In genomic region chr20:44601801-44602204, GRCh38 we compare ENCODE assay signal across 9 cellular contexts. TPM values are rescaled to one million over a fixed set of nuclear protein-coding genes. Genes with fewer than 3 reads are reported as not detected.
DNase-seq lines count a peak whose midpoint lies in the region; ATAC-seq, FAIRE-seq and TF ChIP-seq lines count a peak whose summit lies in the region.
"Had no signal": no experiment of that assay in that cellular context is flagged by ENCODE, and none has a peak within 500 bp of the region (broad histone marks: within the 10 kb centered on the region; RNA-seq: fewer than 3 reads in every experiment).

No MANE protein-coding gene starts in this region.

- in situ Hi-C loops in GM12878 (cut with MboI) = loop anchor here (10.0 kb wide), 1 partner anchor 387 kb away; the partner anchor contains the start of gene OSER1

- H3K79me2 ChIP-seq in GM12878 (ENCODE audit: control insufficient read depth, insufficient read depth, low read length) = no peaks in the 10 kb centered on the region

- no peak overlapping the region for H3K27ac Mint-ChIP-seq in stimulated activated memory B cell treated with anti-CD40 and anti-IgM and Interleukin-4, amounts not matched to agents 10 μg/mL and 1 μg/mL and 100 μg/mL, for 72 hours
- H3K27ac Mint-ChIP-seq: activated naive CD8-positive, alpha-beta T cell treated with anti-CD3 and anti-CD28 coated beads, Interleukin-2, amount 10 ng/mL, durations not matched to agents 7 days and 5 days had no signal

- no peak for TF ChIP-seq RAD21 in GM12878 (IDR thresholded peaks at IDR 0.05; ENCODE audit: insufficient read depth, low read depth, low read length)

- no peak for TF ChIP-seq CTCF in GM12878 (IDR thresholded peaks at IDR 0.05 in 2 of 3, conservative IDR thresholded peaks at IDR 0.05 in 1 of 3; ENCODE audit: control insufficient read depth in 2 of 3, extremely low read depth in 1 of 3, insufficient read depth in 1 of 3, low read depth in 3 of 3, low read length in 3 of 3)
- TF ChIP-seq CTCF in kidney (IDR thresholded peaks at IDR 0.05; ENCODE audit: borderline replicate concordance, extremely low read depth, insufficient read depth) = no peak

- RAD21 ChIA-PET in GM12878 (lab: Charles Lee; ENCODE audit: unreplicated experiment) = interaction anchor here (1.0 to 4.0 kb wide), 9 partner anchors 8 to 213 kb away, joined by 3 to 28 read pairs (median 5); no protein-coding TSS in a partner anchor

- H3K27me3 Mint-ChIP-seq in stimulated activated memory B cell treated with anti-CD40 and anti-IgM and Interleukin-4, amounts not matched to agents 10 μg/mL and 1 μg/mL and 100 μg/mL, for 72 hours = no peaks in the 10 kb centered on the region
- H3K27me3 Mint-ChIP-seq: activated naive CD8-positive, alpha-beta T cell treated with anti-CD3 and anti-CD28 coated beads, Interleukin-2, amount 10 ng/mL, durations not matched to agents 7 days and 5 days had no signal

- peaks cover 30% of the 10 kb centered on the region for H3K4me1 Mint-ChIP-seq in stimulated activated memory B cell treated with anti-CD40 and anti-IgM and Interleukin-4, amounts not matched to agents 10 μg/mL and 1 μg/mL and 100 μg/mL, for 72 hours

- CTCF ChIA-PET in GM12878 (lab: Yijun Ruan, JAX) = interaction anchor here (1.0 to 10.5 kb wide), 9 partner anchors 8 to 83 kb away, joined by 3 to 141 read pairs (median 4); no protein-coding TSS in a partner anchor

- H3K27ac ChIP-seq in GM12878 (ENCODE audit: control insufficient read depth, insufficient read depth) (no peak overlapping the region), kidney (ENCODE audit: low read depth in 2 of 2, low read length in 2 of 2) (peak overlapping the region; percentile 16 to 78)

- intact Hi-C loops in GM12878 (cut with micrococcal nuclease; ENCODE audit: unreplicated experiment) (no loop called here), kidney (cut with DNase I) (no loop called here)

- no peak overlapping the region for H2AFZ ChIP-seq in GM12878 (ENCODE audit: control insufficient read depth, low read depth, low read length)

- H3K36me3 ChIP-seq in GM12878 (ENCODE audit: control insufficient read depth in 2 of 2, insufficient read depth in 2 of 2, low read length in 1 of 2) (no peaks in the 10 kb centered on the region), kidney (ENCODE audit: control insufficient read depth in 1 of 2, insufficient read depth in 2 of 2, low read length in 2 of 2) (no peaks in the 10 kb centered on the region)

- TF ChIP-seq POLR2A in GM12878 (IDR thresholded peaks at IDR 0.05; ENCODE audit: low read depth, low read length) = no peak

- no peaks in the 10 kb centered on the region for H3K9me3 Mint-ChIP-seq in stimulated activated memory B cell treated with anti-CD40 and anti-IgM and Interleukin-4, amounts not matched to agents 10 μg/mL and 1 μg/mL and 100 μg/mL, for 72 hours
- H3K9me3 Mint-ChIP-seq: activated naive CD8-positive, alpha-beta T cell treated with anti-CD3 and anti-CD28 coated beads, Interleukin-2, amount 10 ng/mL, durations not matched to agents 7 days and 5 days had no signal

- no peak for FAIRE-seq in GM12878 (lab: Jason Lieb, UNC)
- no peak for FAIRE-seq in kidney (lab: Jason Lieb, UNC)

- no peak for TF ChIP-seq EP300 in GM12878 (IDR thresholded peaks at IDR 0.05; ENCODE audit: borderline replicate concordance in 1 of 2, control insufficient read depth in 1 of 2, low read depth in 2 of 2, low read length in 2 of 2)

- POLR2A ChIA-PET in GM12878 (lab: Charles Lee) = interaction anchor here (0.6 to 2.6 kb wide), 5 partner anchors 10 to 120 kb away, joined by 3 to 12 read pairs (median 5); partner anchors contain the start of gene PKIG

- DNase-seq in GM04504 (ENCODE audit: low read depth) (peak; percentile 55), GM12878 (ENCODE audit: low read depth, low spot score) (no peak), kidney (peak; percentile 87), NCI-H187 (lab: John Stamatoyannopoulos, UW) (no peak), NK-92 (lab: John Stamatoyannopoulos, UW; ENCODE audit: unreplicated experiment) (no peak)
- no peak for DNase-seq in activated CD8-positive, alpha-beta memory T cell treated with anti-CD3 and anti-CD28 coated beads for 24 hours
- DNase-seq in stimulated activated CD4-positive, alpha-beta T cell treated with anti-CD3 and anti-CD28 coated beads, Interleukin-2, amount 100 ng/mL, for 48 hours = no peak
- DNase-seq: activated naive CD8-positive, alpha-beta T cell treated with anti-CD3 and anti-CD28 coated beads, Interleukin-2, amount 10 ng/mL, durations not matched to agents 7 days and 5 days had no signal

- H3K4me1 ChIP-seq in GM12878 (ENCODE audit: control insufficient read depth, insufficient read depth, low read length) (peaks cover 17% of the 10 kb centered on the region), kidney (ENCODE audit: control insufficient read depth in 1 of 2, insufficient read depth in 1 of 2, low read depth in 1 of 2, low read length in 2 of 2) (peaks cover 13 to 38% of the 10 kb centered on the region in 2 donors)

- H3K4me2 ChIP-seq in GM12878 (ENCODE audit: control insufficient read depth, insufficient read depth) = no peak overlapping the region

- H3K4me3 Mint-ChIP-seq in stimulated activated memory B cell treated with anti-CD40 and anti-IgM and Interleukin-4, amounts not matched to agents 10 μg/mL and 1 μg/mL and 100 μg/mL, for 72 hours = peak overlapping the region; percentile 78
- H3K4me3 Mint-ChIP-seq: activated naive CD8-positive, alpha-beta T cell treated with anti-CD3 and anti-CD28 coated beads, Interleukin-2, amount 10 ng/mL, durations not matched to agents 7 days and 5 days had no signal

- H3K36me3 Mint-ChIP-seq in stimulated activated memory B cell treated with anti-CD40 and anti-IgM and Interleukin-4, amounts not matched to agents 10 μg/mL and 1 μg/mL and 100 μg/mL, for 72 hours = peaks cover 20% of the 10 kb centered on the region

- SMC1A ChIA-PET in GM12878 (lab: Charles Lee; ENCODE audit: uncharacterized antibody, unreplicated experiment) = interaction anchor here (0.9 to 9.7 kb wide), 8 partner anchors 7 to 80 kb away, joined by 4 to 144 read pairs (median 11); partner anchors contain the start of gene PKIG

- H4K20me1 ChIP-seq in GM12878 (ENCODE audit: control insufficient read depth, insufficient read depth) = no peaks in the 10 kb centered on the region

- peak; percentile 22; the same call in 1 of the 3 replicates for ATAC-seq in GM12878
- ATAC-seq in stimulated activated memory B cell treated with anti-CD40 and anti-IgM and Interleukin-4, amounts not matched to agents 10 μg/mL and 1 μg/mL and 100 μg/mL, for 72 hours = no peak

- H3K4me3 ChIP-seq in GM12878 (no peak overlapping the region), kidney (ENCODE audit: low read length in 2 of 2) (no peak overlapping the region)

- H3K9me3 ChIP-seq in GM12878 (replicated peaks; ENCODE audit: control insufficient read depth, insufficient read depth, low read length) (no peaks in the 10 kb centered on the region), kidney (ENCODE audit: control insufficient read depth in 1 of 2, low read length in 2 of 2) (no peaks in the 10 kb centered on the region)

- no TSS peak for BruUV-seq in GM12878 (replicated peaks; lab: Mats Ljungman, UMichigan)

- WGBS in GM12878 (ENCODE audit: insufficient coverage, insufficient replicate concordance, low lambda C conversion rate, missing lambda C conversion rate) = 0% methylated on average over 1 of the region's 1 CpG

- no peaks in the 10 kb centered on the region for H3K27me3 ChIP-seq in GM12878 (replicated peaks in 1 of 2; ENCODE audit: control insufficient read depth in 2 of 2, insufficient read depth in 2 of 2, low read length in 1 of 2)

- H3K9ac ChIP-seq in GM12878 (ENCODE audit: control insufficient read depth, insufficient read depth, low read length) (no peak overlapping the region), kidney (ENCODE audit: low read length in 2 of 2) (no peak overlapping the region)

TF ChIP-seq in GM12878, 131 proteins besides CTCF, POLR2A, EP300 and RAD21 (continues in another document):
- no peak for TF ChIP-seq ZNF24 (IDR thresholded peaks at IDR 0.05)

RNA-seq across cellular contexts. Expression of gene PKIG, which starts 19.4 kb away (rescaled TPM):
- 7.9 and 8.9 TPM in 2 replicates for total RNA-seq in GM12878 (2013; cell fraction: nucleolus; rRNA removed)
- 77.0 and 78.5 TPM in 2 replicates for total RNA-seq in GM12878 (2014; rRNA removed)
- 47.9 and 51.4 TPM in 2 replicates for total RNA-seq in GM12878 (2014; rRNA removed; fragmentation: Illumina TruSeq; extraction: Trizol)
- 56.2 and 58.4 TPM in 2 replicates for total RNA-seq in GM12878 (2021)
- polyA plus RNA-seq in GM12878 (2011; ENCODE audit: low read depth) = 7.8 TPM
- 16.4 and 17.8 TPM in 2 replicates for polyA plus RNA-seq in GM12878 (2011; rRNA removed)
- polyA plus RNA-seq in GM12878 (2011; cell fraction: cytosol; rRNA removed) = 27.8 and 30.7 TPM in 2 replicates
- 10.9 TPM in 2 replicates for polyA plus RNA-seq in GM12878 (2011; cell fraction: nucleus; rRNA removed)
- 17.2 and 19.4 TPM in 2 replicates for polyA plus RNA-seq in GM12878 (2012)
- polyA plus RNA-seq in GM12878 (2014; fragmentation: Illumina TruSeq; extraction: Trizol) = 33.8 and 69.3 TPM in 2 replicates
- 10 to 100 TPM in 1 of 2 experiments, 1 to 10 TPM in 1; 5.7 to 17.5 TPM for polyA plus RNA-seq in GM12878 (2014; fragmentation: Nextera tagmentation; extraction: Ambion mirVana)
- polyA plus RNA-seq in GM12878 (2014; rRNA removed) = 74.2 and 82.3 TPM in 2 replicates
- polyA plus RNA-seq in GM12878 (2016; fragmentation: Nextera tagmentation; extraction: Ambion mirVana) = 10 to 100 TPM; 26.3 to 28.0 TPM
- polyA minus RNA-seq in GM12878 (2011; rRNA and poly(A)+ RNA removed) = 5.6 and 9.3 TPM in 2 replicates
- polyA minus RNA-seq in GM12878 (2011; cell fraction: cytosol; rRNA and poly(A)+ RNA removed) = 4.2 and 5.1 TPM in 2 replicates
- polyA minus RNA-seq in GM12878 (2011; cell fraction: nucleus; rRNA and poly(A)+ RNA removed) = 1.5 and 3.6 TPM in 2 replicates
- 71.1 TPM for total RNA-seq in kidney
- polyA plus RNA-seq in kidney (ENCODE audit: insufficient read depth, low read depth, low replicate concordance) = 150 TPM

RNA-seq across cellular contexts. Expression of gene ADA, which starts 49.7 kb away (rescaled TPM):
- 51.8 and 52.9 TPM in 2 replicates for total RNA-seq in GM12878 (2013; cell fraction: nucleolus; rRNA removed)
- total RNA-seq in GM12878 (2014; rRNA removed) (74.6 and 78.6 TPM in 2 replicates), GM12878 (2014; rRNA removed; fragmentation: Illumina TruSeq; extraction: Trizol) (69.1 and 69.5 TPM in 2 replicates), GM12878 (2021) (99.0 and 105 TPM in 2 replicates), kidney (6.5 TPM)
- polyA plus RNA-seq in GM12878 (2011; ENCODE audit: low read depth) = 54.0 TPM
- polyA plus RNA-seq in GM12878 (2011; rRNA removed) (88.9 and 129 TPM in 2 replicates), GM12878 (2014; fragmentation: Illumina TruSeq; extraction: Trizol) (71.6 and 82.7 TPM in 2 replicates), GM12878 (2014; fragmentation: Nextera tagmentation; extraction: Ambion mirVana) (10 to 100 TPM; 40.9 to 70.6 TPM), GM12878 (2014; rRNA removed) (122 and 125 TPM in 2 replicates), GM12878 (2016; fragmentation: Nextera tagmentation; extraction: Ambion mirVana) (100 to 1,000 TPM; 189 to 217 TPM), kidney (ENCODE audit: insufficient read depth, low read depth, low replicate concordance) (3.1 TPM)
- polyA plus RNA-seq in GM12878 (2011; cell fraction: cytosol; rRNA removed) = 142 and 175 TPM in 2 replicates
- polyA plus RNA-seq in GM12878 (2011; cell fraction: nucleus; rRNA removed) = 152 and 179 TPM in 2 replicates
- polyA plus RNA-seq in GM12878 (2012) = 58.7 and 86.7 TPM in 2 replicates
- 75.2 and 93.0 TPM in 2 replicates for polyA minus RNA-seq in GM12878 (2011; rRNA and poly(A)+ RNA removed)
- 21.2 and 28.5 TPM in 2 replicates for polyA minus RNA-seq in GM12878 (2011; cell fraction: cytosol; rRNA and poly(A)+ RNA removed)
- 21.6 and 28.6 TPM in 2 replicates for polyA minus RNA-seq in GM12878 (2011; cell fraction: nucleus; rRNA and poly(A)+ RNA removed)

Comparison
In these comparisons a context has a peak if more than half of its experiments do, and no peak if none do; other contexts are left out.
1. DNase-seq: peak in GM04504 (single experiment) and kidney (single experiment); none in GM12878 (single experiment), activated CD8-positive, alpha-beta memory T cell treated with anti-CD3 and anti-CD28 coated beads for 24 hours (single experiment), NCI-H187 (0 of 2), NK-92 (single experiment) and stimulated activated CD4-positive, alpha-beta T cell treated with anti-CD3 and anti-CD28 coated beads, Interleukin-2, amount 100 ng/mL, for 48 hours (0 of 2).